ENCODE assay signal across 9 cellular contexts in the genomic region with DNA sequence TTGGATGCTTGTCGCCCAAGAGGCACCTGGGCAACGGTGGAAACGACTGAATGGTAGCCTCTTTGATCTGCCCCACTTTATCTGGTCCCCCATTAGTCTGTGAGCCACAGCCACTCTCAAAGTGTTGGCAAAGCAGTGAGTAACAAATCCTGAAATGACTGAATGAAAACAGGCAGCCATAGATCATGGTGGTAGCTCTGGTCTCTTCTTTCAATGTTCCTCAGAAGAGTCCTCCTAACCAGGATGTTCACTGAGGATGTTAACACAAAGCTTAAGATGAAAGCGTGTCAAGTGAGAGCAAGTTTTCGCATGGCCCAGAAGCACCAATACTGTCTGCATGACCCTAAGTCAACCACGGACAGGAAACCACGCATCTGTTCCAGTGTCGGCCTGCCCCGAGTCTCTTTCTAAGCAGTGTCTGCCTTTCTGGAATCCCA.
DNase-seq lines count a peak whose midpoint lies in the region; ATAC-seq lines count a peak whose summit lies in the region.
"Had no signal": no experiment of that assay in that cellular context is flagged by ENCODE, and none has a peak within 500 bp of the region (broad histone marks: within the 10 kb centered on the region; RNA-seq: fewer than 3 reads in every experiment).

No MANE protein-coding gene starts in this region.

- H3K27ac Mint-ChIP-seq in activated T-cell treated with anti-CD3 and anti-CD28 coated beads, Interleukin-2, amount 50 U/mL, for 72 hours: peak overlapping the region; percentile 100

- H3K4me1 Mint-ChIP-seq in activated T-cell treated with anti-CD3 and anti-CD28 coated beads, Interleukin-2, amount 50 U/mL, for 72 hours (ENCODE audit: low read depth): peaks cover 91% of the 10 kb centered on the region

- peak overlapping the region; percentile 83 to 92 for H3K4me3 Mint-ChIP-seq in activated T-cell treated with anti-CD3 and anti-CD28 coated beads, Interleukin-2, amount 50 U/mL, for 72 hours

- DNase-seq in activated CD8-positive, alpha-beta memory T cell treated with anti-CD3 and anti-CD28 coated beads for 24 hours: peak; percentile 81
- DNase-seq in activated CD8-positive, alpha-beta memory T cell treated with anti-CD3 and anti-CD28 coated beads, Interleukin-2, amount 50 U/mL, for 4 hours: no peak
- peak; percentile 71 to 79 for DNase-seq in activated T-cell treated with anti-CD3 and anti-CD28 coated beads, Interleukin-2, amount 50 U/mL, for 72 hours
- DNase-seq in stimulated activated naive CD8-positive, alpha-beta T cell treated with anti-CD3 and anti-CD28 coated beads, Interleukin-15, Interleukin-2, amounts not matched to agents 100 U/mL and 50 U/mL, for 24 hours: peak; percentile 65
- DNase-seq in H4 (ENCODE audit: low spot score): no peak
- DNase-seq in 8988T: no peak
- DNase-seq in NCI-H146 (lab: John Stamatoyannopoulos, UW): no peak
- DNase-seq: ACHN had no signal

- no peaks in the 10 kb centered on the region for H3K27me3 Mint-ChIP-seq in activated T-cell treated with anti-CD3 and anti-CD28 coated beads, Interleukin-2, amount 50 U/mL, for 72 hours (ENCODE audit: low read depth)

- H3K9me3 Mint-ChIP-seq in activated T-cell treated with anti-CD3 and anti-CD28 coated beads, Interleukin-2, amount 50 U/mL, for 72 hours: no peaks in the 10 kb centered on the region

- peak; percentile 56 for ATAC-seq in HG03442 (IDR thresholded peaks at IDR 0.05; ENCODE audit: unreplicated experiment)
- peak; percentile 69 to 76 for ATAC-seq in activated T-cell treated with anti-CD3 and anti-CD28 coated beads, Interleukin-2, amount 50 U/mL, for 72 hours (replicated peaks in 1 of 2)
- peak; percentile 61 for ATAC-seq in stimulated activated naive CD8-positive, alpha-beta T cell treated with anti-CD3 and anti-CD28 coated beads, Interleukin-15, Interleukin-2, amounts not matched to agents 100 U/mL and 50 U/mL, for 24 hours

- peaks cover 11 to 26% of the 10 kb centered on the region in 2 donors for H3K36me3 Mint-ChIP-seq in activated T-cell treated with anti-CD3 and anti-CD28 coated beads, Interleukin-2, amount 50 U/mL, for 72 hours (ENCODE audit: insufficient read depth in 2 of 2)

Comparison
In these comparisons a context has a peak if more than half of its experiments do, and no peak if none do; other contexts are left out.
1. DNase-seq: peak in activated CD8-positive, alpha-beta memory T cell treated with anti-CD3 and anti-CD28 coated beads for 24 hours (single experiment), activated T-cell treated with anti-CD3 and anti-CD28 coated beads, Interleukin-2, amount 50 U/mL, for 72 hours (2 of 2) and stimulated activated naive CD8-positive, alpha-beta T cell treated with anti-CD3 and anti-CD28 coated beads, Interleukin-15, Interleukin-2, amounts not matched to agents 100 U/mL and 50 U/mL, for 24 hours (single experiment); none in activated CD8-positive, alpha-beta memory T cell treated with anti-CD3 and anti-CD28 coated beads, Interleukin-2, amount 50 U/mL, for 4 hours (single experiment), H4 (single experiment), 8988T (single experiment) and NCI-H146 (single experiment).
2. Peak in every context shown above with its lines, with median percentiles within 50 percentile points of each other: ATAC-seq.